Comparison of ENCODE assay signal across 13 cellular contexts in the genomic region with DNA sequence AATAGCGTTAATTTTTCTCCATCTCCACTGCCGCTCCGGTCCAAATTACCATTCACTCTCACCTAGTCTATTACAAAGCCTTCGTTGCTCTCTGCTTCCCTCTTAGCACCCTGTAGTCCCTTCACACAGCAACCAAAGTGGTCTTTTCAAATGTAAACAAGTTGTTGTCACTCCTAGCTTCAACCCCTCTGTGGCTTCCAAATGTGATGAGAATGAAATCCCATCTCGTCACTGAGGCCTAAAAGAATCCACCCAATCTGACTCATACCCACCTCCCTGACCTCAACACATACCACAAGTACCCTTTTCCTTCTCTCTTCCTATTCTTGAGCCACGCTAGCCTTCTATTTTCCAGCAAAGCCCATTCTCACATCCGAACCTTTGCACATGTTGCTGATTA. TPM values are rescaled to one million over a fixed set of nuclear protein-coding genes. Genes with fewer than 3 reads are reported as not detected.
DNase-seq lines count a peak whose midpoint lies in the region; ATAC-seq and TF ChIP-seq lines count a peak whose summit lies in the region.
"Had no signal": no experiment of that assay in that cellular context is flagged by ENCODE, and none has a peak within 500 bp of the region (broad histone marks: within the 10 kb centered on the region; RNA-seq: fewer than 3 reads in every experiment).

No MANE protein-coding gene starts in this region.

- H3K27ac Mint-ChIP-seq in CD4-positive, CD25-positive, alpha-beta regulatory T cell = peak overlapping the region; percentile 49 to 94 (median 78)
- H3K27ac Mint-ChIP-seq in HFFc6 = no peak overlapping the region
- peak overlapping the region; percentile 4 to 97 for H3K27ac Mint-ChIP-seq in activated naive CD4-positive, alpha-beta T cell treated with anti-CD3 and anti-CD28 coated beads, Interleukin-2, amount 50 U/mL, for 72 hours
- no peak overlapping the region for H3K27ac Mint-ChIP-seq in mesothelial cell of epicardium

- H3K4me3 Mint-ChIP-seq in CD4-positive, CD25-positive, alpha-beta regulatory T cell = peak overlapping the region; percentile 73 to 96 (median 82)
- H3K4me3 Mint-ChIP-seq in HFFc6 (peak overlapping the region; percentile 16; the same call in 1 of the 2 replicates), mesothelial cell of epicardium (peak overlapping the region; percentile 91)

- no peaks in the 10 kb centered on the region for H3K27me3 ChIP-seq in CD4-positive, CD25-positive, alpha-beta regulatory T cell (ENCODE audit: control insufficient read depth, insufficient read depth, low read length)

- no peak overlapping the region for H3K27ac ChIP-seq in CD4-positive, CD25-positive, alpha-beta regulatory T cell (ENCODE audit: insufficient read depth, low read length, poor library complexity, severe bottlenecking)

- TF ChIP-seq CTCF in HFFc6 (IDR thresholded peaks at IDR 0.05) (no peak), mesothelial cell of epicardium (IDR thresholded peaks at IDR 0.05; ENCODE audit: unreplicated experiment) (no peak)

- H3K4me1 Mint-ChIP-seq in CD4-positive, CD25-positive, alpha-beta regulatory T cell = peaks cover 19 to 55% (median 41%) of the 10 kb centered on the region in 4 donors
- H3K4me1 Mint-ChIP-seq in HFFc6 (ENCODE audit: low read depth) (peaks cover 47% of the 10 kb centered on the region), mesothelial cell of epicardium (peaks cover 33% of the 10 kb centered on the region)

- DNase-seq in CD4-positive, CD25-positive, alpha-beta regulatory T cell = no peak
- DNase-seq in HFFc6 = no peak
- no peak for DNase-seq in activated naive CD4-positive, alpha-beta T cell treated with anti-CD3 and anti-CD28 coated beads, Interleukin-2, amount 50 U/mL, for 72 hours (ENCODE audit: low spot score in 2 of 2)
- DNase-seq in mesothelial cell of epicardium (ENCODE audit: low spot score in 2 of 2, unreplicated experiment in 2 of 2) = no peak
- DNase-seq in Right ventricle myocardium inferior (ENCODE audit: missing footprints) = no peak
- no peak for DNase-seq in activated gamma-delta T cell (lab: John Stamatoyannopoulos, UW)
- DNase-seq in DMS153 (lab: John Stamatoyannopoulos, UW) = no peak
- DNase-seq: central memory CD4-positive, alpha-beta T cell; NCI-H1092; NCI-H524 treated with DMSO at 0.1 percent for 48 hours had no signal

- no peaks in the 10 kb centered on the region for H3K36me3 ChIP-seq in CD4-positive, CD25-positive, alpha-beta regulatory T cell (ENCODE audit: control insufficient read depth, insufficient read depth, low read length)

- no peaks in the 10 kb centered on the region for H3K9me3 ChIP-seq in CD4-positive, CD25-positive, alpha-beta regulatory T cell (ENCODE audit: control insufficient read depth in 2 of 2, low read length in 2 of 2)

- intact Hi-C loops in Right ventricle myocardium inferior (cut with DNase I) = loop anchor here (10.0 kb wide), 1 partner anchor 179 kb away; no protein-coding TSS in a partner anchor

- H3K27me3 Mint-ChIP-seq in CD4-positive, CD25-positive, alpha-beta regulatory T cell = peaks cover 7% of the 10 kb centered on the region
- H3K27me3 Mint-ChIP-seq in HFFc6 (ENCODE audit: insufficient read depth) = peaks cover 2% of the 10 kb centered on the region; the same call in 1 of the 2 replicates
- no peaks in the 10 kb centered on the region for H3K27me3 Mint-ChIP-seq in mesothelial cell of epicardium (ENCODE audit: low read depth)

- peaks cover 34% of the 10 kb centered on the region for H3K4me1 ChIP-seq in CD4-positive, CD25-positive, alpha-beta regulatory T cell (ENCODE audit: control insufficient read depth, insufficient read depth, low read length, poor library complexity, severe bottlenecking)

- H3K9me3 Mint-ChIP-seq in CD4-positive, CD25-positive, alpha-beta regulatory T cell = peaks cover 0 to 1% (median 0%) of the 10 kb centered on the region in 7 donors
- H3K9me3 Mint-ChIP-seq in HFFc6 (no peaks in the 10 kb centered on the region), mesothelial cell of epicardium (no peaks in the 10 kb centered on the region)
- H3K9me3 Mint-ChIP-seq in activated naive CD4-positive, alpha-beta T cell treated with anti-CD3 and anti-CD28 coated beads, Interleukin-2, amount 50 U/mL, for 72 hours = no peaks in the 10 kb centered on the region

- H3K36me3 Mint-ChIP-seq in CD4-positive, CD25-positive, alpha-beta regulatory T cell = no peaks in the 10 kb centered on the region
- H3K36me3 Mint-ChIP-seq in HFFc6 (ENCODE audit: low read depth) = no peaks in the 10 kb centered on the region
- peaks cover 21 to 36% of the 10 kb centered on the region in 2 donors for H3K36me3 Mint-ChIP-seq in activated naive CD4-positive, alpha-beta T cell treated with anti-CD3 and anti-CD28 coated beads, Interleukin-2, amount 50 U/mL, for 72 hours
- H3K36me3 Mint-ChIP-seq in mesothelial cell of epicardium = no peaks in the 10 kb centered on the region

- ATAC-seq in CD4-positive, CD25-positive, alpha-beta regulatory T cell (ENCODE audit: low read depth in 2 of 2) = no peak
- ATAC-seq in activated naive CD4-positive, alpha-beta T cell treated with anti-CD3 and anti-CD28 coated beads, Interleukin-2, amount 50 U/mL, for 72 hours = no peak
- ATAC-seq in Right ventricle myocardium inferior = no peak
- no peak for ATAC-seq in GM21360 (IDR thresholded peaks at IDR 0.05; ENCODE audit: unreplicated experiment)

- no peak overlapping the region for H3K4me3 ChIP-seq in CD4-positive, CD25-positive, alpha-beta regulatory T cell (ENCODE audit: low read depth, low read length)

RNA-seq across cellular contexts. Expression of a gene that starts 2.2 kb away (rescaled TPM):
- 51.9 TPM for total RNA-seq in CD4-positive, CD25-positive, alpha-beta regulatory T cell
- 1 to 10 TPM; 6.2 to 8.6 (median 7.8) TPM for polyA plus RNA-seq in CD4-positive, CD25-positive, alpha-beta regulatory T cell
- total RNA-seq in HFFc6 (2021; fragmentation: NEBNext Ultra II Directional; extraction: Animal tissue kit (Norgen Biotek cat#: 25700)) = 10 to 100 TPM; 52.8 to 64.9 (median 60.5) TPM
- 100 to 1,000 TPM in 1 of 2 donors, 10 to 100 TPM in 1; 99.1 to 126 TPM for total RNA-seq in activated naive CD4-positive, alpha-beta T cell treated with anti-CD3 and anti-CD28 coated beads, Interleukin-2, amount 50 U/mL, for 72 hours
- 95.2 to 101 TPM (median 99.5 TPM) in 3 replicates for total RNA-seq in mesothelial cell of epicardium
- total RNA-seq in Right ventricle myocardium inferior = 34.4 TPM

RNA-seq across cellular contexts. Expression of a gene that starts 4.3 kb away (rescaled TPM):
- 197 TPM for total RNA-seq in CD4-positive, CD25-positive, alpha-beta regulatory T cell
- polyA plus RNA-seq in CD4-positive, CD25-positive, alpha-beta regulatory T cell = 10 to 100 TPM; 22.4 to 37.5 (median 28.9) TPM
- 10 to 100 TPM in 2 of 6 experiments, 1 to 10 TPM in 4; 8.0 to 10.7 (median 9.1) TPM for total RNA-seq in HFFc6 (2021; fragmentation: NEBNext Ultra II Directional; extraction: Animal tissue kit (Norgen Biotek cat#: 25700))
- total RNA-seq in activated naive CD4-positive, alpha-beta T cell treated with anti-CD3 and anti-CD28 coated beads, Interleukin-2, amount 50 U/mL, for 72 hours = 100 to 1,000 TPM; 209 to 271 TPM
- total RNA-seq in mesothelial cell of epicardium (34.9 to 39.7 TPM (median 38.7 TPM) in 3 replicates), Right ventricle myocardium inferior (28.3 TPM)

RNA-seq across cellular contexts. Expression of a gene that starts 25.1 kb away (rescaled TPM):
- 9.3 TPM for total RNA-seq in CD4-positive, CD25-positive, alpha-beta regulatory T cell
- polyA plus RNA-seq in CD4-positive, CD25-positive, alpha-beta regulatory T cell = 10 to 100 TPM; 40.0 to 46.8 (median 43.9) TPM
- total RNA-seq in HFFc6 (2021; fragmentation: NEBNext Ultra II Directional; extraction: Animal tissue kit (Norgen Biotek cat#: 25700)) = 10 to 100 TPM; 15.3 to 19.1 (median 17.4) TPM
- 10 to 100 TPM; 22.8 to 24.5 TPM for total RNA-seq in activated naive CD4-positive, alpha-beta T cell treated with anti-CD3 and anti-CD28 coated beads, Interleukin-2, amount 50 U/mL, for 72 hours
- total RNA-seq in mesothelial cell of epicardium (11.8 to 15.8 TPM (median 15.5 TPM) in 3 replicates), Right ventricle myocardium inferior (17.2 TPM)

RNA-seq across cellular contexts. Expression of a gene that starts 33.5 kb away (rescaled TPM):
- total RNA-seq in CD4-positive, CD25-positive, alpha-beta regulatory T cell = 1.0 TPM
- not detected for polyA plus RNA-seq in CD4-positive, CD25-positive, alpha-beta regulatory T cell
- not detected for total RNA-seq in HFFc6 (2021; fragmentation: NEBNext Ultra II Directional; extraction: Animal tissue kit (Norgen Biotek cat#: 25700))
- total RNA-seq in activated naive CD4-positive, alpha-beta T cell treated with anti-CD3 and anti-CD28 coated beads, Interleukin-2, amount 50 U/mL, for 72 hours = under 1 TPM; 0.29 to 0.36 TPM
- total RNA-seq in mesothelial cell of epicardium (0.78 to 0.93 TPM (median 0.81 TPM) in 3 replicates), Right ventricle myocardium inferior (0.11 TPM)
- total RNA-seq: fibroblast of villous mesenchyme, SK-MEL-5 had no signal

RNA-seq across cellular contexts. Expression of a gene that starts 33.6 kb away (rescaled TPM):
- total RNA-seq in CD4-positive, CD25-positive, alpha-beta regulatory T cell = 7.3 TPM
- polyA plus RNA-seq in CD4-positive, CD25-positive, alpha-beta regulatory T cell = under 1 TPM in 3 of 4 donors, not detected in 1; 0.41 to 0.79 (median 0.45) TPM
- under 1 TPM; 0.31 to 0.92 (median 0.62) TPM for total RNA-seq in HFFc6 (2021; fragmentation: NEBNext Ultra II Directional; extraction: Animal tissue kit (Norgen Biotek cat#: 25700))
- total RNA-seq in activated naive CD4-positive, alpha-beta T cell treated with anti-CD3 and anti-CD28 coated beads, Interleukin-2, amount 50 U/mL, for 72 hours = 1 to 10 TPM; 4.9 to 6.1 TPM
- total RNA-seq in mesothelial cell of epicardium (7.6 to 8.8 TPM (median 8.1 TPM) in 3 replicates), Right ventricle myocardium inferior (3.9 TPM)

Comparison
In these comparisons a context has a peak if more than half of its experiments do, and no peak if none do; other contexts are left out.
1. H3K27ac Mint-ChIP-seq: peak in CD4-positive, CD25-positive, alpha-beta regulatory T cell (3 of 3) and activated naive CD4-positive, alpha-beta T cell treated with anti-CD3 and anti-CD28 coated beads, Interleukin-2, amount 50 U/mL, for 72 hours (2 of 2); none in HFFc6 (single experiment) and mesothelial cell of epicardium (single experiment).
2. H3K4me3 Mint-ChIP-seq: peak in every context shown above with its lines; median percentile 91 in mesothelial cell of epicardium; 82 in CD4-positive, CD25-positive, alpha-beta regulatory T cell; 16 in HFFc6.